ENCODE assay signal across 8 cellular contexts in genomic region chr2:136327162-136327852, GRCh38.
DNase-seq lines count a peak whose midpoint lies in the region; ATAC-seq and TF ChIP-seq lines count a peak whose summit lies in the region.

No MANE protein-coding gene starts in this region.

- H3K9me3 ChIP-seq in Karpas-422 (ENCODE audit: low read length), result no peaks in the 10 kb centered on the region

- H3K36me3 ChIP-seq in Karpas-422 (ENCODE audit: insufficient read depth, low read length), result no peaks in the 10 kb centered on the region
- H3K36me3 ChIP-seq in kidney epithelial cell (ENCODE audit: control insufficient read depth, insufficient read depth, low read length), result no peaks in the 10 kb centered on the region

- no peak overlapping the region for H3K9ac ChIP-seq in Karpas-422 (ENCODE audit: low read length)

- peak overlapping the region; percentile 23 for H3K4me2 ChIP-seq in Karpas-422 (ENCODE audit: low read depth, low read length, poor library complexity, severe bottlenecking)

- DNase-seq in EH (ENCODE audit: low read depth) (peak; percentile 2), Karpas-422 (no peak), kidney epithelial cell (ENCODE audit: low read depth) (peak; percentile 10), midbrain (lab: John Stamatoyannopoulos, UW) (no peak), cerebellar cortex (ENCODE audit: low spot score) (no peak)
- DNase-seq in activated CD8-positive, alpha-beta memory T cell treated with anti-CD3 and anti-CD28 coated beads, Interleukin-2, amount 50 U/mL, for 48 hours, result peak; percentile 85
- DNase-seq in stimulated activated CD8-positive, alpha-beta memory T cell treated with anti-CD3 and anti-CD28 coated beads, Interleukin-4, amount 100 ng/mL, for 4 hours (ENCODE audit: low read depth in 2 of 2, low spot score in 1 of 2), result peak; percentile 38 to 51

- peaks cover 8% of the 10 kb centered on the region for H3K4me1 ChIP-seq in Karpas-422 (ENCODE audit: low read length)

- H3K27me3 ChIP-seq in Karpas-422 (ENCODE audit: low read length) (no peaks in the 10 kb centered on the region), kidney epithelial cell (ENCODE audit: control insufficient read depth, insufficient read depth, low read length) (no peaks in the 10 kb centered on the region)

- H4K20me1 ChIP-seq in Karpas-422 (ENCODE audit: insufficient read depth, low read depth, low read length), result no peaks in the 10 kb centered on the region

- H3K9me2 ChIP-seq in Karpas-422 (replicated peaks; ENCODE audit: insufficient read depth, low read length), result no peaks in the 10 kb centered on the region

- peak; percentile 87 for ATAC-seq in GM21576 (IDR thresholded peaks at IDR 0.05; ENCODE audit: unreplicated experiment)

- no peak overlapping the region for H2AFZ ChIP-seq in Karpas-422 (ENCODE audit: low read length)

- TF ChIP-seq CTCF in kidney epithelial cell (IDR thresholded peaks at IDR 0.05; ENCODE audit: insufficient read depth, low read length, poor library complexity, severe bottlenecking), result no peak

- no peak overlapping the region for H3K27ac ChIP-seq in Karpas-422 (ENCODE audit: low read length)

- H3K4me3 ChIP-seq in Karpas-422 (ENCODE audit: low read length) (no peak overlapping the region), kidney epithelial cell (ENCODE audit: low read depth, low read length) (no peak overlapping the region)

- H3K79me2 ChIP-seq in Karpas-422 (ENCODE audit: low read length), result no peaks in the 10 kb centered on the region

Comparison
In these comparisons a context has a peak if more than half of its experiments do, and no peak if none do; other contexts are left out.
1. DNase-seq: peak in EH (single experiment), activated CD8-positive, alpha-beta memory T cell treated with anti-CD3 and anti-CD28 coated beads, Interleukin-2, amount 50 U/mL, for 48 hours (single experiment), kidney epithelial cell (single experiment) and stimulated activated CD8-positive, alpha-beta memory T cell treated with anti-CD3 and anti-CD28 coated beads, Interleukin-4, amount 100 ng/mL, for 4 hours (2 of 2); none in Karpas-422 (single experiment), midbrain (single experiment) and cerebellar cortex (single experiment).